In the genomic region with DNA sequence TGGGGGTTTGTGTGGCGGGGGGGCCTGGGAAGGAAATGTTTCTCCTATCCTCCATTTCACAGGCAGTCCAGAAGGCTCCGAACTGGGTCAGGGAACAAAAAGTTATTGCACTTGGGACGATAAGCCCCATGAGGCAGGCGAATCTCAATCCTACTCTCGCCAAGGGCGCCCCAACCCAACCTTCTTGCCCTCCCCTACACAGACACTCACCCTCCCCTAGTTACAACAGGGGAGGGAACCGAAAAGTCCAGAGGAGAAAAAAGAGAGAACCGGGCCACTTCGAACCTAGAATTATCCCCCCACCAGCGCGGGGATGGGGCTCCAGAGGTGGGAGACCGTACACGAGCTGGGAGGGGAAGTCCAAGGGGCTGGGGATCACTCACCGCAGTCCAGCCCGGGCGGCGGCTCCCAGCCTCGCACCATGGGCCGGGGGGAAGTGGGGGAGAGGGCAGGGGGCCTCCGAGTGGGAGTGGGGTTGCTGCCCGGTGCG, we compare ENCODE assay signal across 9 cellular contexts. TPM values are rescaled to one million over a fixed set of nuclear protein-coding genes. Genes with fewer than 3 reads are reported as not detected.
DNase-seq lines count a peak whose midpoint lies in the region; ATAC-seq and TF ChIP-seq lines count a peak whose summit lies in the region.
"Had no signal": no experiment of that assay in that cellular context is flagged by ENCODE, and none has a peak within 500 bp of the region (broad histone marks: within the 10 kb centered on the region; RNA-seq: fewer than 3 reads in every experiment).

No MANE protein-coding gene starts in this region.

- 0 to 1% methylated on average over 19 to 22 of the region's 22 CpGs for WGBS in testis, 2 donors

- TF ChIP-seq POLR2A in breast epithelium (IDR thresholded peaks at IDR 0.05) (no peak), testis (IDR thresholded peaks at IDR 0.05) (no peak)

- peak; percentile 39 for DNase-seq in GM10266 (ENCODE audit: extremely low spot score)
- DNase-seq in breast epithelium (ENCODE audit: low spot score in 2 of 2): no peak
- no peak for DNase-seq in left lung
- DNase-seq in testis: peak; percentile 22
- DNase-seq in dermis blood vessel endothelial cell: no peak
- no peak for DNase-seq in GM03348 (ENCODE audit: low spot score)

- H2AFZ ChIP-seq in KMS-11 (ENCODE audit: low read depth): peak overlapping the region; percentile 67

- no peaks in the 10 kb centered on the region for H4K20me1 ChIP-seq in KMS-11 (ENCODE audit: insufficient read depth)

- TF ChIP-seq CTCF in GM10266 (IDR thresholded peaks at IDR 0.05; ENCODE audit: control insufficient read depth, insufficient read depth, low read depth, missing control alignments) (no peak), KMS-11 (conservative IDR thresholded peaks at IDR 0.05; ENCODE audit: low read depth, low read length) (no peak), breast epithelium (IDR thresholded peaks at IDR 0.05) (no peak), left lung (IDR thresholded peaks at IDR 0.05) (no peak), testis (IDR thresholded peaks at IDR 0.05) (no peak)

- H3K27ac ChIP-seq in KMS-11 (peak overlapping the region; percentile 61), breast epithelium (peak overlapping the region; percentile 97 to 99), left lung (peak overlapping the region; percentile 88 to 92), testis (peak overlapping the region; percentile 99)

- H3K9me3 ChIP-seq in breast epithelium (no peaks in the 10 kb centered on the region), left lung (no peaks in the 10 kb centered on the region), testis (no peaks in the 10 kb centered on the region)

- peak overlapping the region; percentile 68; the same call in 1 of the 2 replicates for H3K4me2 ChIP-seq in KMS-11

- intact Hi-C loops in breast epithelium (cut with DNase I; ENCODE audit: low total_unique reads): loop anchor here (10.0 kb wide), 1 partner anchor 79 kb away; a partner anchor contains a TSS
- intact Hi-C loops in left lung (cut with DNase I): no loop called here
- intact Hi-C loops in testis (cut with DNase I; ENCODE audit: low total_unique reads): no loop called here

- ATAC-seq in GM21723 (IDR thresholded peaks at IDR 0.05; ENCODE audit: unreplicated experiment) (peak; percentile 28), left lung (peak; percentile 34)

- H3K79me2 ChIP-seq in KMS-11 (ENCODE audit: insufficient read depth, low read depth): 0 out of 2 replicates have a peak, but pooled peaks cover 4% of the 10 kb centered on the region

- H3K36me3 ChIP-seq in KMS-11 (ENCODE audit: insufficient read depth): no peaks in the 10 kb centered on the region
- no peaks in the 10 kb centered on the region for H3K36me3 ChIP-seq in breast epithelium
- H3K36me3 ChIP-seq in left lung: peaks cover 0 to 9% of the 10 kb centered on the region in 2 donors
- H3K36me3 ChIP-seq in testis (ENCODE audit: low read depth, missing control alignments): no peaks in the 10 kb centered on the region

- H3K4me1 ChIP-seq in KMS-11 (ENCODE audit: low read depth, poor library complexity, severe bottlenecking): peaks cover 11% of the 10 kb centered on the region
- H3K4me1 ChIP-seq in breast epithelium: no peaks in the 10 kb centered on the region
- peaks cover 4 to 27% of the 10 kb centered on the region in 2 donors for H3K4me1 ChIP-seq in left lung
- H3K4me1 ChIP-seq in testis: peaks cover 21% of the 10 kb centered on the region

- no peak overlapping the region for H3K4me3 ChIP-seq in KMS-11 (IDR thresholded peaks at IDR 0.05; ENCODE audit: insufficient read depth, low read depth, low read length)
- H3K4me3 ChIP-seq in breast epithelium: peak overlapping the region; percentile 72 to 99 (median 92)
- peak overlapping the region; percentile 83 to 84 for H3K4me3 ChIP-seq in left lung
- peak overlapping the region; percentile 94 to 98 for H3K4me3 ChIP-seq in testis

- H3K27me3 ChIP-seq in KMS-11 (ENCODE audit: insufficient read depth, low read depth): no peaks in the 10 kb centered on the region
- no peaks in the 10 kb centered on the region for H3K27me3 ChIP-seq in breast epithelium
- H3K27me3 ChIP-seq in left lung: no peaks in the 10 kb centered on the region
- H3K27me3 ChIP-seq in testis: no peaks in the 10 kb centered on the region

- peak overlapping the region; percentile 69; the same call in 1 of the 2 replicates for H3K9ac ChIP-seq in KMS-11

RNA-seq across cellular contexts. Expression of a gene that starts 0.4 kb away (rescaled TPM):
- total RNA-seq in breast epithelium (10 to 100 TPM; 10.8 to 15.4 (median 12.0) TPM), left lung (10 to 100 TPM; 11.9 to 13.2 TPM), testis (10 to 100 TPM; 31.7 to 37.7 TPM), dermis blood vessel endothelial cell (6.5 and 7.2 TPM in 2 replicates)
- polyA plus RNA-seq in testis (ENCODE audit: insufficient read depth, low read depth, low replicate concordance): 71.6 TPM

RNA-seq across cellular contexts. Expression of a gene that starts 17.1 kb away (rescaled TPM):
- 10 to 100 TPM in 1 of 3 donors, 1 to 10 TPM in 2; 8.2 to 11.6 (median 9.4) TPM for total RNA-seq in breast epithelium
- 10 to 100 TPM; 11.3 to 18.6 TPM for total RNA-seq in left lung
- total RNA-seq in testis: 10 to 100 TPM; 30.4 to 43.5 TPM
- polyA plus RNA-seq in testis (ENCODE audit: insufficient read depth, low read depth, low replicate concordance): 39.2 TPM
- total RNA-seq in dermis blood vessel endothelial cell: 1.7 and 2.6 TPM in 2 replicates

RNA-seq across cellular contexts. Expression of a gene that starts 21.1 kb away (rescaled TPM):
- total RNA-seq in breast epithelium: 10 to 100 TPM; 28.8 to 55.5 (median 48.2) TPM
- 10 to 100 TPM; 37.1 to 49.9 TPM for total RNA-seq in left lung
- total RNA-seq in testis: 10 to 100 TPM; 78.0 to 85.1 TPM
- 46.8 TPM for polyA plus RNA-seq in testis (ENCODE audit: insufficient read depth, low read depth, low replicate concordance)
- 10.4 and 13.5 TPM in 2 replicates for total RNA-seq in dermis blood vessel endothelial cell

RNA-seq across cellular contexts. Expression of a gene that starts 35.7 kb away (rescaled TPM):
- total RNA-seq in breast epithelium (10 to 100 TPM; 45.9 to 87.2 (median 74.1) TPM), left lung (100 to 1,000 TPM; 119 to 138 TPM), testis (100 to 1,000 TPM; 194 TPM), dermis blood vessel endothelial cell (71.5 and 93.9 TPM in 2 replicates)
- 222 TPM for polyA plus RNA-seq in testis (ENCODE audit: insufficient read depth, low read depth, low replicate concordance)

RNA-seq across cellular contexts. Expression of a gene that starts 47.8 kb away (rescaled TPM):
- total RNA-seq in breast epithelium (not detected), left lung (not detected), testis (10 to 100 TPM in 1 of 2 donors, 1 to 10 TPM in 1; 5.4 to 23.2 TPM), dermis blood vessel endothelial cell (not detected in 2 replicates)
- 18.3 TPM for polyA plus RNA-seq in testis (ENCODE audit: insufficient read depth, low read depth, low replicate concordance)
- total RNA-seq: activated CD8-positive, alpha-beta memory T cell treated with anti-CD3 and anti-CD28 coated beads for 36 hours had no signal

Comparison
In these comparisons a context has a peak if more than half of its experiments do, and no peak if none do; other contexts are left out.
1. DNase-seq: peak in GM10266 (single experiment) and testis (single experiment); none in breast epithelium (0 of 2), left lung (0 of 2), dermis blood vessel endothelial cell (single experiment) and GM03348 (single experiment).
2. Peak in every context shown above with its lines, with median percentiles within 50 percentile points of each other: H3K27ac ChIP-seq.